ENCODE assay signal across 8 cellular contexts in the genomic region with DNA sequence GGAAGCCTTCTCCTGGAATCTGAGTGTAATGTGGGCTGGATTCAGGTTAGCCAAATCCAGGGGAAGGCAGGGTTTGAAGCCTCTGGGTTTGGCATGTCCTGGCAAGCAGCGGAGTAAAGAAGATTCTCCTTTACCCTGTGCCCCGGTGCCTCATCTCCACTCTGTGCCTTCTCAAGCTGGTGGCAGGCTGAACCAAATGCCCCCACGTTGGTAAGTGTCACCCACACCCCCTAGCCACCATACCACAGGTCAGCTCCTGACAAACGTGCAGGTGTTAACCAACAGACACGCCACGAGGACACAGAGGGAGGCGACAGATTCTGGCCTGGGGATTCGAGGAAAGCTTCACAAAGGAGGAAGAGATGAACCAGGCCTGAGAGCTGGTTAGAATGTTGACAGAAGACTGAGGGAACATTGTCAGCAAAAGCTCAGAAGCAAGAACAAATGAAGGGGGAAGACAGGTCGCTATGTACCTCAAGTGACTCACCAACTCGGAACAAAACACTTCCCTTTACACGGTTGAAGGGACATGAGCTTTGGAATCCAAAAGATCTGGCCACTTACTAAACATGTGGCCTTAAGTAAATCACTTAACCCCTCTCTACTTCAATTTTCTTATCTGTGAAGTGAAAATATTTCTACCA.
DNase-seq lines count a peak whose midpoint lies in the region; ATAC-seq, FAIRE-seq and TF ChIP-seq lines count a peak whose summit lies in the region.

No MANE protein-coding gene starts in this region.

- intact Hi-C loops in breast epithelium (cut with DNase I; ENCODE audit: low total_unique reads) (no loop called here), MCF 10A (cut with micrococcal nuclease) (no loop called here), upper lobe of right lung (cut with DNase I) (loop anchor here (10.0 kb wide), 1 partner anchor 127 kb away; a partner anchor contains a TSS), OCI-LY7 (cut with micrococcal nuclease; ENCODE audit: unreplicated experiment) (no loop called here)

- H3K14ac ChIP-seq in mesenchymal stem cell (ENCODE audit: low read length in 2 of 2) = no peak overlapping the region

- no peaks in the 10 kb centered on the region for H3K79me2 ChIP-seq in astrocyte (ENCODE audit: insufficient read depth, low read length)
- no peaks in the 10 kb centered on the region for H3K79me2 ChIP-seq in OCI-LY7 (ENCODE audit: insufficient read depth, low read depth, low read length)

- peak overlapping the region; percentile 4 to 69 for H2BK12ac ChIP-seq in mesenchymal stem cell (ENCODE audit: low read length in 2 of 2)

- H3K4me3 ChIP-seq in breast epithelium (no peak overlapping the region), astrocyte (ENCODE audit: insufficient read depth, low read depth, low read length) (no peak overlapping the region), mesenchymal stem cell (ENCODE audit: insufficient read depth in 1 of 2, low read depth in 1 of 2, low read length in 2 of 2) (no peak overlapping the region), upper lobe of right lung (no peak overlapping the region), OCI-LY7 (ENCODE audit: low read depth, low read length, poor library complexity, severe bottlenecking) (no peak overlapping the region)

- H3K9me3 ChIP-seq in breast epithelium = no peaks in the 10 kb centered on the region
- H3K9me3 ChIP-seq in astrocyte (ENCODE audit: insufficient read depth, low read depth, low read length) = no peaks in the 10 kb centered on the region
- H3K9me3 ChIP-seq in mesenchymal stem cell (ENCODE audit: control insufficient read depth, low read length) = no peaks in the 10 kb centered on the region
- H3K9me3 ChIP-seq in upper lobe of right lung = no peaks in the 10 kb centered on the region
- no peaks in the 10 kb centered on the region for H3K9me3 ChIP-seq in OCI-LY7 (ENCODE audit: low read length)

- no peak overlapping the region for H3K4ac ChIP-seq in mesenchymal stem cell (ENCODE audit: low read depth in 1 of 2, low read length in 2 of 2)

- no peak overlapping the region for H3K23ac ChIP-seq in mesenchymal stem cell (ENCODE audit: low read length in 2 of 2)

- TF ChIP-seq CTCF in breast epithelium (IDR thresholded peaks at IDR 0.05) (no peak), MCF 10A (IDR thresholded peaks at IDR 0.05; ENCODE audit: unreplicated experiment) (no peak), astrocyte (IDR thresholded peaks at IDR 0.05; ENCODE audit: insufficient read depth, low read depth, low read length) (no peak), upper lobe of right lung (IDR thresholded peaks at IDR 0.05) (no peak), OCI-LY7 (conservative IDR thresholded peaks at IDR 0.05; ENCODE audit: low read length) (no peak)

- no peaks in the 10 kb centered on the region for H3K27me3 Mint-ChIP-seq in MCF 10A (ENCODE audit: insufficient read depth, unreplicated experiment)
- H3K27me3 Mint-ChIP-seq in astrocyte (ENCODE audit: low read depth, unreplicated experiment) = peaks cover 2% of the 10 kb centered on the region

- DNase-seq in breast epithelium (ENCODE audit: low spot score in 2 of 2) (no peak), MCF 10A (ENCODE audit: unreplicated experiment) (no peak), astrocyte (ENCODE audit: low read depth) (peak; percentile 84), mesenchymal stem cell (no peak), upper lobe of right lung (no peak), OCI-LY7 (ENCODE audit: low spot score) (no peak), NCI-H510A treated with DMSO at 0.1 percent for 48 hours (lab: John Stamatoyannopoulos, UW) (no peak), SKM-1 (lab: John Stamatoyannopoulos, UW; ENCODE audit: unreplicated experiment) (no peak)

- TF ChIP-seq POLR2A in breast epithelium (IDR thresholded peaks at IDR 0.05) = no peak

- no peaks in the 10 kb centered on the region for H3K79me1 ChIP-seq in mesenchymal stem cell (replicated peaks; ENCODE audit: low read length, poor library complexity, severe bottlenecking)

- no peaks in the 10 kb centered on the region for H3K9me3 Mint-ChIP-seq in MCF 10A (ENCODE audit: unreplicated experiment)
- no peaks in the 10 kb centered on the region for H3K9me3 Mint-ChIP-seq in astrocyte (ENCODE audit: unreplicated experiment)

- no peak overlapping the region for H2BK15ac ChIP-seq in mesenchymal stem cell (ENCODE audit: low read depth, poor library complexity, severe bottlenecking)

- WGBS in mesenchymal stem cell = 79% methylated on average over 11 of the region's 11 CpGs

- H4K20me1 ChIP-seq in astrocyte (ENCODE audit: insufficient read depth, low read length) = no peaks in the 10 kb centered on the region
- H4K20me1 ChIP-seq in OCI-LY7 (ENCODE audit: insufficient read depth, low read length) = no peaks in the 10 kb centered on the region

- H3K4me2 ChIP-seq in astrocyte (ENCODE audit: low read length) = peak overlapping the region; percentile 63
- no peak overlapping the region for H3K4me2 ChIP-seq in mesenchymal stem cell (ENCODE audit: low read length, poor library complexity, severe bottlenecking)
- no peak overlapping the region for H3K4me2 ChIP-seq in OCI-LY7 (ENCODE audit: low read length)

- peak overlapping the region; percentile 92 for H2AK5ac ChIP-seq in mesenchymal stem cell (ENCODE audit: low read length, severe bottlenecking)

- peak overlapping the region; percentile 43 to 69 for H3K27ac ChIP-seq in breast epithelium
- H3K27ac ChIP-seq in astrocyte (ENCODE audit: low read depth, low read length) = peak overlapping the region; percentile 50
- peak overlapping the region; percentile 75 for H3K27ac ChIP-seq in mesenchymal stem cell (ENCODE audit: low read length, poor library complexity, severe bottlenecking)
- peak overlapping the region; percentile 43 for H3K27ac ChIP-seq in upper lobe of right lung
- no peak overlapping the region for H3K27ac ChIP-seq in OCI-LY7 (ENCODE audit: low read depth, low read length, poor library complexity, severe bottlenecking)

- H3K4me1 Mint-ChIP-seq in MCF 10A (ENCODE audit: insufficient read depth, unreplicated experiment) (peaks cover 6% of the 10 kb centered on the region), astrocyte (ENCODE audit: low read depth, unreplicated experiment) (peaks cover 22% of the 10 kb centered on the region)

- no peaks in the 10 kb centered on the region for H3K27me3 ChIP-seq in breast epithelium
- no peaks in the 10 kb centered on the region for H3K27me3 ChIP-seq in astrocyte (ENCODE audit: insufficient read depth, low read length)
- H3K27me3 ChIP-seq in mesenchymal stem cell (ENCODE audit: control insufficient read depth in 1 of 2, insufficient read depth in 1 of 2, low read length in 2 of 2) = no peaks in the 10 kb centered on the region
- H3K27me3 ChIP-seq in upper lobe of right lung = no peaks in the 10 kb centered on the region

- H2AFZ ChIP-seq in astrocyte (ENCODE audit: low read depth, low read length) (peak overlapping the region; percentile 22), mesenchymal stem cell (ENCODE audit: low read depth, low read length) (no peak overlapping the region), OCI-LY7 (ENCODE audit: low read length) (no peak overlapping the region)

- H3K18ac ChIP-seq in mesenchymal stem cell (ENCODE audit: low read depth in 1 of 2, low read length in 2 of 2) = peak overlapping the region; percentile 15 to 23

- no peak overlapping the region for H2BK120ac ChIP-seq in mesenchymal stem cell (ENCODE audit: low read depth, low read length)

- H3K9me2 ChIP-seq in OCI-LY7 (ENCODE audit: insufficient read depth, low read length) = no peaks in the 10 kb centered on the region

- H3K9ac ChIP-seq in astrocyte (ENCODE audit: low read length) (no peak overlapping the region), mesenchymal stem cell (ENCODE audit: low read length) (no peak overlapping the region)

- no peaks in the 10 kb centered on the region for H3K36me3 ChIP-seq in breast epithelium
- H3K36me3 ChIP-seq in astrocyte (ENCODE audit: insufficient read depth, low read length) = no peaks in the 10 kb centered on the region
- no peaks in the 10 kb centered on the region for H3K36me3 ChIP-seq in mesenchymal stem cell (ENCODE audit: control insufficient read depth in 1 of 2, insufficient read depth in 2 of 2, low read depth in 1 of 2, low read length in 2 of 2)
- no peaks in the 10 kb centered on the region for H3K36me3 ChIP-seq in upper lobe of right lung
- H3K36me3 ChIP-seq in OCI-LY7 (ENCODE audit: insufficient read depth, low read length) = no peaks in the 10 kb centered on the region

- H4K8ac ChIP-seq in mesenchymal stem cell (ENCODE audit: low read length) = peak overlapping the region; percentile 77

- CTCF ChIA-PET in MCF 10A (lab: Yijun Ruan, JAX) (interaction anchor here (0.6 kb wide), 1 partner anchor 60 kb away, joined by 3 read pairs; no protein-coding TSS in a partner anchor), OCI-LY7 (lab: Charles Lee; ENCODE audit: unreplicated experiment) (interaction anchor here (0.6 kb wide), 1 partner anchor 128 kb away, joined by 4 read pairs; no protein-coding TSS in a partner anchor)

- peak; percentile 15 for ATAC-seq in upper lobe of right lung

- H3K27ac Mint-ChIP-seq in MCF 10A (ENCODE audit: low read depth, unreplicated experiment) (no peak overlapping the region), astrocyte (ENCODE audit: unreplicated experiment) (peak overlapping the region; percentile 29)

- BruUV-seq in MCF 10A (replicated peaks; lab: Mats Ljungman, UMichigan) (no TSS peak), OCI-LY7 (replicated peaks; lab: Mats Ljungman, UMichigan) (no TSS peak)

- FAIRE-seq in astrocyte (lab: Jason Lieb, UNC) = peak; percentile 32

- no peak overlapping the region for H3K4me3 Mint-ChIP-seq in MCF 10A (ENCODE audit: unreplicated experiment)
- no peak overlapping the region for H3K4me3 Mint-ChIP-seq in astrocyte (ENCODE audit: unreplicated experiment)

- no peak overlapping the region for H2BK5ac ChIP-seq in mesenchymal stem cell (ENCODE audit: low read depth, low read length, poor library complexity, severe bottlenecking)

- H4K91ac ChIP-seq in mesenchymal stem cell (ENCODE audit: low read length) = peak overlapping the region; percentile 7

- H3K4me1 ChIP-seq in breast epithelium (peaks cover 0 to 5% of the 10 kb centered on the region in 2 donors), astrocyte (ENCODE audit: insufficient read depth, low read length) (peaks cover 39% of the 10 kb centered on the region), mesenchymal stem cell (ENCODE audit: control insufficient read depth, insufficient read depth, low read depth, low read length) (peaks cover 11% of the 10 kb centered on the region), upper lobe of right lung (peaks cover 48% of the 10 kb centered on the region), OCI-LY7 (ENCODE audit: insufficient read depth, low read length, poor library complexity, severe bottlenecking) (no peaks in the 10 kb centered on the region)

- POLR2A ChIA-PET in MCF 10A (lab: Yijun Ruan, JAX) = interaction anchor here (0.6 kb wide), 1 partner anchor 119 kb away, joined by 3 read pairs; no protein-coding TSS in a partner anchor
- POLR2A ChIA-PET in OCI-LY7 (lab: Charles Lee) = interaction anchor here (0.6 to 1.5 kb wide), 6 partner anchors 14 to 177 kb away, joined by 3 to 4 read pairs (median 3); no protein-coding TSS in a partner anchor

- no peaks in the 10 kb centered on the region for H3K36me3 Mint-ChIP-seq in MCF 10A (ENCODE audit: insufficient read depth, unreplicated experiment)
- no peaks in the 10 kb centered on the region for H3K36me3 Mint-ChIP-seq in astrocyte (ENCODE audit: low read depth, unreplicated experiment)
